11 cellular contexts compared by ENCODE assay signal in genomic region chr1:45864765-45865164, GRCh38.
DNase-seq lines count a peak whose midpoint lies in the region; ATAC-seq and TF ChIP-seq lines count a peak whose summit lies in the region.
"Had no signal": no experiment of that assay in that cellular context is flagged by ENCODE, and none has a peak within 500 bp of the region (broad histone marks: within the 10 kb centered on the region; RNA-seq: fewer than 3 reads in every experiment).

No MANE protein-coding gene starts in this region.

- peak; percentile 5 for DNase-seq in SHP77 treated with DMSO at 0.1 percent for 48 hours (lab: John Stamatoyannopoulos, UW)
- no peak for DNase-seq in SHP77 (lab: John Stamatoyannopoulos, UW)
- DNase-seq in foreskin fibroblast: peak in 1 of 2 donors; percentile 16
- no peak for DNase-seq in tibial artery
- no peak for DNase-seq in CD8-positive, alpha-beta T cell
- DNase-seq: KBM-7, ovary had no signal

- TF ChIP-seq CTCF in foreskin fibroblast (IDR thresholded peaks at IDR 0.05; ENCODE audit: low read depth, low read length): no peak
- no peak for TF ChIP-seq CTCF in tibial artery (IDR thresholded peaks at IDR 0.05)
- no peak for TF ChIP-seq CTCF in CD8-positive, alpha-beta T cell (IDR thresholded peaks at IDR 0.05)

- peak overlapping the region in 1 of 2 donors; percentile 12 for H3K9ac ChIP-seq in stomach smooth muscle (ENCODE audit: low read length in 2 of 2)
- H3K9ac ChIP-seq: BLaER1 had no signal

- peak overlapping the region; percentile 41 to 56 for H3K4me3 ChIP-seq in foreskin fibroblast (ENCODE audit: low read depth in 1 of 2, low read length in 2 of 2)
- peak overlapping the region; percentile 61 to 68 for H3K4me3 ChIP-seq in stomach smooth muscle (ENCODE audit: low read length in 2 of 2)
- no peak overlapping the region for H3K4me3 ChIP-seq in tibial artery
- H3K4me3 ChIP-seq in CD8-positive, alpha-beta T cell (ENCODE audit: low read depth, low read length): no peak overlapping the region
- H3K4me3 ChIP-seq: BLaER1 had no signal

- ATAC-seq in SK-N-SH treated with all-trans-retinoic acid at 6 μM for 48 hours (peak; percentile 30; the same call in 1 of the 3 replicates), HG02981 (IDR thresholded peaks at IDR 0.05; ENCODE audit: unreplicated experiment) (no peak)
- no peak for ATAC-seq in CD8-positive, alpha-beta T cell

- H3K36me3 Mint-ChIP-seq in CD8-positive, alpha-beta T cell: no peaks in the 10 kb centered on the region

- no peaks in the 10 kb centered on the region for H3K36me3 ChIP-seq in stomach smooth muscle (ENCODE audit: control insufficient read depth in 2 of 2, insufficient read depth in 2 of 2, low read length in 2 of 2)
- H3K36me3 ChIP-seq in tibial artery: no peaks in the 10 kb centered on the region
- H3K36me3 ChIP-seq in CD8-positive, alpha-beta T cell (ENCODE audit: insufficient read depth, low read length): no peaks in the 10 kb centered on the region
- H3K36me3 ChIP-seq: BLaER1, ovary had no signal

- intact Hi-C loops in tibial artery (cut with DNase I; ENCODE audit: low total_unique reads): no loop called here
- intact Hi-C loops in CD8-positive, alpha-beta T cell (cut with DNase I, micrococcal nuclease): no loop called here

- POLR2A ChIA-PET in CD8-positive, alpha-beta T cell (lab: Charles Lee): no interaction called here

- CTCF ChIA-PET in CD8-positive, alpha-beta T cell (lab: Charles Lee): no interaction called here

- H3K27ac ChIP-seq in stomach smooth muscle (ENCODE audit: low read length) (no peak overlapping the region), tibial artery (no peak overlapping the region)
- H3K27ac ChIP-seq in CD8-positive, alpha-beta T cell (ENCODE audit: low read depth, low read length): no peak overlapping the region
- H3K27ac ChIP-seq: BLaER1, ovary had no signal

- H3K27me3 ChIP-seq in stomach smooth muscle (ENCODE audit: control insufficient read depth in 1 of 2, insufficient read depth in 2 of 2, low read length in 2 of 2) (no peaks in the 10 kb centered on the region), tibial artery (no peaks in the 10 kb centered on the region)
- no peaks in the 10 kb centered on the region for H3K27me3 ChIP-seq in CD8-positive, alpha-beta T cell (ENCODE audit: insufficient read depth, low read length)
- H3K27me3 ChIP-seq: BLaER1, ovary had no signal

- H3K4me3 Mint-ChIP-seq in CD8-positive, alpha-beta T cell: no peak overlapping the region

- H3K9me3 ChIP-seq in stomach smooth muscle (ENCODE audit: control insufficient read depth in 2 of 2, low read length in 2 of 2) (no peaks in the 10 kb centered on the region), tibial artery (no peaks in the 10 kb centered on the region)
- no peaks in the 10 kb centered on the region for H3K9me3 ChIP-seq in CD8-positive, alpha-beta T cell (ENCODE audit: low read length)
- H3K9me3 ChIP-seq: BLaER1, ovary had no signal

- no peaks in the 10 kb centered on the region for H3K9me3 Mint-ChIP-seq in CD8-positive, alpha-beta T cell

- H3K4me1 ChIP-seq in stomach smooth muscle (ENCODE audit: control insufficient read depth, insufficient read depth, low read length) (no peaks in the 10 kb centered on the region), tibial artery (no peaks in the 10 kb centered on the region)
- no peaks in the 10 kb centered on the region for H3K4me1 ChIP-seq in CD8-positive, alpha-beta T cell (ENCODE audit: insufficient read depth, low read length)
- H3K4me1 ChIP-seq: BLaER1 had no signal

- H3K27ac Mint-ChIP-seq in CD8-positive, alpha-beta T cell: no peak overlapping the region

- H3K27me3 Mint-ChIP-seq in CD8-positive, alpha-beta T cell (ENCODE audit: low read depth): no peaks in the 10 kb centered on the region

- H3K4me1 Mint-ChIP-seq in CD8-positive, alpha-beta T cell (ENCODE audit: low read depth): peaks cover 10% of the 10 kb centered on the region

TF ChIP-seq in SK-N-SH treated with all-trans-retinoic acid at 6 μM for 48 hours, 23 proteins besides CTCF, POLR2A, EP300 and RAD21:
- no peak for TF ChIP-seq ZNF8 (CRISPR knock-in tag; IDR thresholded peaks at IDR 0.05)
- TF ChIP-seq RARB (CRISPR knock-in tag; IDR thresholded peaks at IDR 0.05): no peak
- no peak for TF ChIP-seq OSR1 (CRISPR knock-in tag; IDR thresholded peaks at IDR 0.05)
- no peak for TF ChIP-seq BACH2 (CRISPR knock-in tag; IDR thresholded peaks at IDR 0.05; ENCODE audit: borderline replicate concordance)
- TF ChIP-seq ISL1 (CRISPR knock-in tag; IDR thresholded peaks at IDR 0.05): no peak
- TF ChIP-seq ZNF565 (CRISPR knock-in tag; conservative IDR thresholded peaks at IDR 0.05; ENCODE audit: low read depth): no peak
- TF ChIP-seq ZFP3 (CRISPR knock-in tag; IDR thresholded peaks at IDR 0.05): no peak
- TF ChIP-seq ZC3H10 (CRISPR knock-in tag; IDR thresholded peaks at IDR 0.05): no peak
- TF ChIP-seq, protein P1, sequence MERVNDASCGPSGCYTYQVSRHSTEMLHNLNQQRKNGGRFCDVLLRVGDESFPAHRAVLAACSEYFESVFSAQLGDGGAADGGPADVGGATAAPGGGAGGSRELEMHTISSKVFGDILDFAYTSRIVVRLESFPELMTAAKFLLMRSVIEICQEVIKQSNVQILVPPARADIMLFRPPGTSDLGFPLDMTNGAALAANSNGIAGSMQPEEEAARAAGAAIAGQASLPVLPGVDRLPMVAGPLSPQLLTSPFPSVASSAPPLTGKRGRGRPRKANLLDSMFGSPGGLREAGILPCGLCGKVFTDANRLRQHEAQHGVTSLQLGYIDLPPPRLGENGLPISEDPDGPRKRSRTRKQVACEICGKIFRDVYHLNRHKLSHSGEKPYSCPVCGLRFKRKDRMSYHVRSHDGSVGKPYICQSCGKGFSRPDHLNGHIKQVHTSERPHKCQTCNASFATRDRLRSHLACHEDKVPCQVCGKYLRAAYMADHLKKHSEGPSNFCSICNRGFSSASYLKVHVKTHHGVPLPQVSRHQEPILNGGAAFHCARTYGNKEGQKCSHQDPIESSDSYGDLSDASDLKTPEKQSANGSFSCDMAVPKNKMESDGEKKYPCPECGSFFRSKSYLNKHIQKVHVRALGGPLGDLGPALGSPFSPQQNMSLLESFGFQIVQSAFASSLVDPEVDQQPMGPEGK (CRISPR knock-in tag; IDR thresholded peaks at IDR 0.05; ENCODE audit: borderline replicate concordance): no peak
- no peak for TF ChIP-seq CSRNP3 (CRISPR knock-in tag; IDR thresholded peaks at IDR 0.05)
- no peak for TF ChIP-seq CREB5 (CRISPR knock-in tag; IDR thresholded peaks at IDR 0.05; ENCODE audit: low read depth)
- no peak for TF ChIP-seq ESRRG (CRISPR knock-in tag; IDR thresholded peaks at IDR 0.05)
- TF ChIP-seq ARNTL (CRISPR knock-in tag; IDR thresholded peaks at IDR 0.05; ENCODE audit: borderline replicate concordance, low read depth): no peak
- TF ChIP-seq, protein P2, sequence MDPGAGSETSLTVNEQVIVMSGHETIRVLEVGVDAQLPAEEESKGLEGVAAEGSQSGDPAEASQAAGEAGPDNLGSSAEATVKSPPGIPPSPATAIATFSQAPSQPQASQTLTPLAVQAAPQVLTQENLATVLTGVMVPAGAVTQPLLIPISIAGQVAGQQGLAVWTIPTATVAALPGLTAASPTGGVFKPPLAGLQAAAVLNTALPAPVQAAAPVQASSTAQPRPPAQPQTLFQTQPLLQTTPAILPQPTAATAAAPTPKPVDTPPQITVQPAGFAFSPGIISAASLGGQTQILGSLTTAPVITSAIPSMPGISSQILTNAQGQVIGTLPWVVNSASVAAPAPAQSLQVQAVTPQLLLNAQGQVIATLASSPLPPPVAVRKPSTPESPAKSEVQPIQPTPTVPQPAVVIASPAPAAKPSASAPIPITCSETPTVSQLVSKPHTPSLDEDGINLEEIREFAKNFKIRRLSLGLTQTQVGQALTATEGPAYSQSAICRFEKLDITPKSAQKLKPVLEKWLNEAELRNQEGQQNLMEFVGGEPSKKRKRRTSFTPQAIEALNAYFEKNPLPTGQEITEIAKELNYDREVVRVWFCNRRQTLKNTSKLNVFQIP (CRISPR knock-in tag; IDR thresholded peaks at IDR 0.05; ENCODE audit: borderline replicate concordance, low read depth): no peak
- TF ChIP-seq PPARA (CRISPR knock-in tag; IDR thresholded peaks at IDR 0.05; ENCODE audit: borderline replicate concordance): no peak
- TF ChIP-seq CSDC2 (CRISPR knock-in tag; IDR thresholded peaks at IDR 0.05): no peak
- no peak for TF ChIP-seq ZNF70 (CRISPR knock-in tag; IDR thresholded peaks at IDR 0.05)

Comparison
In these comparisons a context has a peak if more than half of its experiments do, and no peak if none do; other contexts are left out.
1. H3K4me3 ChIP-seq: peak in foreskin fibroblast (2 of 2) and stomach smooth muscle (2 of 2); none in tibial artery (0 of 2) and CD8-positive, alpha-beta T cell (single experiment).